23 cellular contexts compared by ENCODE assay signal in genomic region chr1:116972676-116973035, GRCh38. TPM values are rescaled to one million over a fixed set of nuclear protein-coding genes. Genes with fewer than 3 reads are reported as not detected.
A peak's percentile ranks its signal among the peaks of the same experiment; 100 is the strongest.
DNase-seq lines count a peak whose midpoint lies in the region; ATAC-seq, FAIRE-seq and TF ChIP-seq lines count a peak whose summit lies in the region.
"Had no signal": no experiment of that assay in that cellular context is flagged by ENCODE, and none has a peak within 500 bp of the region (broad histone marks: within the 10 kb centered on the region; RNA-seq: fewer than 3 reads in every experiment).

No MANE protein-coding gene starts in this region.

- peaks cover 9% of the 10 kb centered on the region for H3K36me3 Mint-ChIP-seq in chondrocyte (ENCODE audit: low read depth)
- H3K36me3 Mint-ChIP-seq: CD8-positive, alpha-beta T cell had no signal

- H3K9me3 ChIP-seq in effector memory CD4-positive, alpha-beta T cell (ENCODE audit: control insufficient read depth, low read length), result no peaks in the 10 kb centered on the region
- H3K9me3 ChIP-seq: stomach, upper lobe of left lung had no signal

- H3K4me1 ChIP-seq in effector memory CD4-positive, alpha-beta T cell (ENCODE audit: control insufficient read depth, insufficient read depth, low read length, poor library complexity, severe bottlenecking), result no peaks in the 10 kb centered on the region
- H3K4me1 ChIP-seq: upper lobe of left lung had no signal

- no peak overlapping the region for H3K27ac ChIP-seq in effector memory CD4-positive, alpha-beta T cell (ENCODE audit: insufficient read depth, low read length, poor library complexity, severe bottlenecking)
- H3K27ac ChIP-seq: hepatocyte, upper lobe of left lung had no signal

- H3K27me3 Mint-ChIP-seq in chondrocyte (ENCODE audit: low read depth), result no peaks in the 10 kb centered on the region
- H3K27me3 Mint-ChIP-seq: T-cell had no signal

- H3K36me3 ChIP-seq in effector memory CD4-positive, alpha-beta T cell (ENCODE audit: control insufficient read depth, insufficient read depth, low read length), result no peaks in the 10 kb centered on the region
- H3K36me3 ChIP-seq: upper lobe of left lung had no signal

- H3K4me1 Mint-ChIP-seq in chondrocyte (ENCODE audit: low read depth), result peaks cover 34% of the 10 kb centered on the region
- H3K4me1 Mint-ChIP-seq: immature natural killer cell, T-cell had no signal

- no peak for DNase-seq in Right ventricle myocardium superior
- DNase-seq in cardiac septum (ENCODE audit: low spot score), result no peak
- DNase-seq in chondrocyte (ENCODE audit: low spot score), result no peak
- DNase-seq in kidney tubule cell (ENCODE audit: low spot score), result peak; percentile 23
- DNase-seq in urothelium cell line (ENCODE audit: low spot score), result peak; percentile 29
- no peak for DNase-seq in effector memory CD4-positive, alpha-beta T cell
- no peak for DNase-seq in NCI-H526 treated with DMSO at 0.1 percent for 48 hours (lab: John Stamatoyannopoulos, UW)
- DNase-seq in A172 (ENCODE audit: low spot score), result no peak
- DNase-seq: 8988T; CD8-positive, alpha-beta T cell; central memory CD4-positive, alpha-beta T cell; immature natural killer cell; Kasumi-1; NCI-H1048; NCI-H187; NCI-H2227 treated with DMSO at 0.1 percent for 48 hours; stimulated activated CD8-positive, alpha-beta memory T cell treated with anti-CD3 and anti-CD28 coated beads, Interleukin-4, amount 100 ng/mL, for 48 hours; stomach; T-cell; upper lobe of left lung had no signal

- peak; percentile 12 for ATAC-seq in Right ventricle myocardium superior (ENCODE audit: poor library complexity)
- ATAC-seq: CD8-positive, alpha-beta T cell; HepG2; T-cell had no signal

- intact Hi-C loops in Right ventricle myocardium superior (cut with DNase I) (no loop called here), cardiac septum (cut with DNase I) (no loop called here)

- peaks cover 21% of the 10 kb centered on the region for H3K9me3 Mint-ChIP-seq in chondrocyte (ENCODE audit: low read depth)
- H3K9me3 Mint-ChIP-seq: CD8-positive, alpha-beta T cell; immature natural killer cell had no signal

- H3K4me3 Mint-ChIP-seq in chondrocyte (ENCODE audit: unreplicated experiment), result no peak overlapping the region
- H3K4me3 Mint-ChIP-seq: CD8-positive, alpha-beta T cell; immature natural killer cell; T-cell had no signal

- peak overlapping the region; percentile 89 for H3K27ac Mint-ChIP-seq in chondrocyte (ENCODE audit: unreplicated experiment)
- H3K27ac Mint-ChIP-seq: CD8-positive, alpha-beta T cell; immature natural killer cell; T-cell had no signal

- H3K4me3 ChIP-seq in effector memory CD4-positive, alpha-beta T cell (ENCODE audit: insufficient read depth, low read depth, low read length, poor library complexity, severe bottlenecking), result no peak overlapping the region
- H3K4me3 ChIP-seq: hepatocyte, lung, stomach, upper lobe of left lung had no signal

- no peaks in the 10 kb centered on the region for H3K27me3 ChIP-seq in effector memory CD4-positive, alpha-beta T cell (replicated peaks; ENCODE audit: control insufficient read depth, insufficient read depth, low read length, poor library complexity, severe bottlenecking)
- H3K27me3 ChIP-seq: hepatocyte, stomach, upper lobe of left lung had no signal

- no peak for FAIRE-seq in urothelium cell line (lab: Jason Lieb, UNC)
- FAIRE-seq: HepG2 had no signal

- no peak for TF ChIP-seq CTCF in chondrocyte (IDR thresholded peaks at IDR 0.05)

RNA-seq across cellular contexts. Expression of gene CD101, which starts 28.9 kb away (rescaled TPM):
- total RNA-seq in Right ventricle myocardium superior, result 1.0 TPM
- 1.6 TPM for total RNA-seq in cardiac septum
- 0.79 to 1.4 TPM (median 1.0 TPM) in 3 replicates for total RNA-seq in chondrocyte
- total RNA-seq in A172 (2014; rRNA removed; shearing (Covaris generic)), result not detected in 2 replicates

Comparison
In these comparisons a context has a peak if more than half of its experiments do, and no peak if none do; other contexts are left out.
1. DNase-seq: peak in kidney tubule cell (single experiment) and urothelium cell line (single experiment); none in Right ventricle myocardium superior (single experiment), cardiac septum (single experiment), chondrocyte (single experiment), effector memory CD4-positive, alpha-beta T cell (0 of 3), NCI-H526 treated with DMSO at 0.1 percent for 48 hours (single experiment) and A172 (single experiment).